Comparison of ENCODE assay signal across 24 cellular contexts in the genomic region with DNA sequence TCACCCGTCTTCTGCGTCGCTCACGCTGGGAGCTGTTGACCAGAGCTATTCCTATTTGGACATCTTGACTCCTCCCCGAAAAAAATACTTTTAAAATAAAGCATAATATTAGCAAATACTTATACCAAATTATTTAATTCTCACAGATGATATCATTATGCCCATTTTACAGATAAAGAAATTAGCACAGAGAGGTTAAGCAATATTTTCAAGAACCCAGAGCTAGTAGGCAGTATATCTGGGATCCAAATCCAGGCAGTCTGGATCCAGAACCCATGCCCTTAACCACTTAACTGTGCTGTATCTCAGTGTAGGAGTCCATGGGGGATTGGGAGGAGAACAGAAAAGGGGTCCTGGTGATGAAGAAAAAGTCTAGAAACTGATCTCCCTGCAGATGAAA. TPM values are rescaled to one million over a fixed set of nuclear protein-coding genes. Genes with fewer than 3 reads are reported as not detected.
DNase-seq lines count a peak whose midpoint lies in the region; ATAC-seq, FAIRE-seq and TF ChIP-seq lines count a peak whose summit lies in the region.
"Had no signal": no experiment of that assay in that cellular context is flagged by ENCODE, and none has a peak within 500 bp of the region (broad histone marks: within the 10 kb centered on the region; RNA-seq: fewer than 3 reads in every experiment).

No MANE protein-coding gene starts in this region.

- FAIRE-seq in kidney (lab: Jason Lieb, UNC): no peak
- FAIRE-seq: GM19239, keratinocyte had no signal

- H3K4me3 Mint-ChIP-seq in endothelial cell (ENCODE audit: unreplicated experiment): peak overlapping the region; percentile 76
- H3K4me3 Mint-ChIP-seq: activated CD4-positive, alpha-beta T cell treated with anti-CD3 and anti-CD28 coated beads, Interleukin-2, amount 10 ng/mL, durations not matched to agents 7 days and 5 days; activated naive CD4-positive, alpha-beta T cell treated with anti-CD3 and anti-CD28 coated beads, Interleukin-2, amount 50 U/mL, for 24 hours; activated T-helper 1 cell treated with anti-CD3 and anti-CD28 coated beads, Interleukin-12 subunit alpha, Interleukin-12 subunit beta, Interleukin-2, Interleukin-4 antibody, amounts not matched to agents 30 ng/mL and 10 ng/mL and 1 ng/mL, durations not matched to agents 14 hours and 24 hours and 36 hours; central memory CD8-positive, alpha-beta T cell; T-helper 1 cell treated with Interleukin-12 subunit alpha and Interleukin-12 subunit beta and Interleukin-4 antibody, amounts not matched to agents 30 μg/mL and 1 μg/mL, for 36 hours had no signal

- no peak overlapping the region for H3K9ac ChIP-seq in kidney (ENCODE audit: low read length in 2 of 2)

- peak; percentile 17 for DNase-seq in NCI-H2029 treated with DMSO at 0.1 percent for 48 hours (lab: John Stamatoyannopoulos, UW)
- DNase-seq in NCI-H2029 (lab: John Stamatoyannopoulos, UW): no peak
- peak; percentile 16 for DNase-seq in HuH-7.5 (ENCODE audit: low spot score)
- DNase-seq in endothelial cell (ENCODE audit: low spot score): no peak
- peak; percentile 58 for DNase-seq in osteoblast (ENCODE audit: insufficient read length, low spot score, missing footprints)
- no peak for DNase-seq in NCI-H1694 (lab: John Stamatoyannopoulos, UW)
- no peak for DNase-seq in kidney
- DNase-seq: activated CD4-positive, alpha-beta T cell treated with anti-CD3 and anti-CD28 coated beads, Interleukin-2, amount 10 ng/mL, durations not matched to agents 7 days and 5 days; AML-193; aorta; COR-L47; MM.1S; NCI-H226; right cardiac atrium; upper lobe of left lung had no signal

- H3K27ac ChIP-seq in osteoblast (ENCODE audit: low read depth, low read length) (no peak overlapping the region), kidney (ENCODE audit: low read depth in 2 of 2, low read length in 2 of 2) (no peak overlapping the region)
- H3K27ac ChIP-seq: epithelial cell of prostate, upper lobe of left lung had no signal

- H2AFZ ChIP-seq in osteoblast (ENCODE audit: low read length): no peak overlapping the region

- H3K4me1 Mint-ChIP-seq in endothelial cell (ENCODE audit: unreplicated experiment): peaks cover 5% of the 10 kb centered on the region

- no peak overlapping the region for H3K4me2 ChIP-seq in osteoblast (ENCODE audit: insufficient read depth, low read length)

- peaks cover 4% of the 10 kb centered on the region for H3K27me3 ChIP-seq in osteoblast (ENCODE audit: insufficient read depth, low read length)
- H3K27me3 ChIP-seq: upper lobe of left lung had no signal

- H3K4me3 ChIP-seq in osteoblast (ENCODE audit: insufficient read depth, low read length) (no peak overlapping the region), kidney (ENCODE audit: low read length in 2 of 2) (no peak overlapping the region)
- H3K4me3 ChIP-seq: lung, upper lobe of left lung had no signal

- H3K36me3 Mint-ChIP-seq in endothelial cell (ENCODE audit: low read depth, unreplicated experiment): no peaks in the 10 kb centered on the region

- TF ChIP-seq CTCF in endothelial cell (IDR thresholded peaks at IDR 0.05; ENCODE audit: unreplicated experiment) (no peak), osteoblast (IDR thresholded peaks at IDR 0.05; ENCODE audit: extremely low read depth, low read depth, low read length) (no peak), kidney (IDR thresholded peaks at IDR 0.05; ENCODE audit: borderline replicate concordance, extremely low read depth, insufficient read depth) (no peak)

- H3K36me3 ChIP-seq in osteoblast (ENCODE audit: insufficient read depth, low read length) (no peaks in the 10 kb centered on the region), kidney (ENCODE audit: control insufficient read depth in 1 of 2, insufficient read depth in 2 of 2, low read length in 2 of 2) (no peaks in the 10 kb centered on the region)
- H3K36me3 ChIP-seq: upper lobe of left lung had no signal

- no peak for ATAC-seq in HG03432 (IDR thresholded peaks at IDR 0.05; ENCODE audit: unreplicated experiment)
- ATAC-seq: right cardiac atrium had no signal

- H3K9me3 Mint-ChIP-seq in endothelial cell (ENCODE audit: unreplicated experiment): no peaks in the 10 kb centered on the region
- H3K9me3 Mint-ChIP-seq: activated CD4-positive, alpha-beta T cell treated with anti-CD3 and anti-CD28 coated beads, Interleukin-2, amount 10 ng/mL, durations not matched to agents 7 days and 5 days; activated naive CD4-positive, alpha-beta T cell treated with anti-CD3 and anti-CD28 coated beads, Interleukin-2, amount 50 U/mL, for 24 hours; activated T-helper 1 cell treated with anti-CD3 and anti-CD28 coated beads, Interleukin-12 subunit alpha, Interleukin-12 subunit beta, Interleukin-2, Interleukin-4 antibody, amounts not matched to agents 30 ng/mL and 10 ng/mL and 1 ng/mL, durations not matched to agents 14 hours and 24 hours and 36 hours; central memory CD8-positive, alpha-beta T cell; T-helper 1 cell treated with Interleukin-12 subunit alpha and Interleukin-12 subunit beta and Interleukin-4 antibody, amounts not matched to agents 30 μg/mL and 1 μg/mL, for 36 hours had no signal

- intact Hi-C loops in kidney (cut with DNase I): no loop called here

- no peaks in the 10 kb centered on the region for H4K20me1 ChIP-seq in osteoblast (ENCODE audit: insufficient read depth, low read length)

- H3K27ac Mint-ChIP-seq in endothelial cell (ENCODE audit: unreplicated experiment): peak overlapping the region; percentile 42
- H3K27ac Mint-ChIP-seq: activated CD4-positive, alpha-beta T cell treated with anti-CD3 and anti-CD28 coated beads, Interleukin-2, amount 10 ng/mL, durations not matched to agents 7 days and 5 days; activated naive CD4-positive, alpha-beta T cell treated with anti-CD3 and anti-CD28 coated beads, Interleukin-2, amount 50 U/mL, for 24 hours; activated T-helper 1 cell treated with anti-CD3 and anti-CD28 coated beads, Interleukin-12 subunit alpha, Interleukin-12 subunit beta, Interleukin-2, Interleukin-4 antibody, amounts not matched to agents 30 ng/mL and 10 ng/mL and 1 ng/mL, durations not matched to agents 14 hours and 24 hours and 36 hours; T-helper 1 cell treated with Interleukin-12 subunit alpha and Interleukin-12 subunit beta and Interleukin-4 antibody, amounts not matched to agents 30 μg/mL and 1 μg/mL, for 36 hours had no signal

- H3K9me3 ChIP-seq in osteoblast (ENCODE audit: low read depth, low read length): no peaks in the 10 kb centered on the region
- no peaks in the 10 kb centered on the region for H3K9me3 ChIP-seq in kidney (ENCODE audit: control insufficient read depth in 1 of 2, low read length in 2 of 2)
- H3K9me3 ChIP-seq: upper lobe of left lung had no signal

- no peaks in the 10 kb centered on the region for H3K4me1 ChIP-seq in osteoblast (ENCODE audit: insufficient read depth, low read length)
- H3K4me1 ChIP-seq in kidney (ENCODE audit: control insufficient read depth in 1 of 2, insufficient read depth in 1 of 2, low read depth in 1 of 2, low read length in 2 of 2): no peaks in the 10 kb centered on the region

- no peaks in the 10 kb centered on the region for H3K27me3 Mint-ChIP-seq in endothelial cell (ENCODE audit: unreplicated experiment)

- no peaks in the 10 kb centered on the region for H3K79me2 ChIP-seq in osteoblast (ENCODE audit: insufficient read depth, low read length)

RNA-seq across cellular contexts. Expression of a gene that starts 6.1 kb away (rescaled TPM):
- total RNA-seq in endothelial cell (ENCODE audit: unreplicated experiment) (0.49 TPM), osteoblast (0.72 and 0.88 TPM in 2 replicates), kidney (6.9 TPM)
- 1.8 TPM for polyA plus RNA-seq in kidney (ENCODE audit: insufficient read depth, low read depth, low replicate concordance)
- total RNA-seq: activated CD4-positive, alpha-beta T cell treated with anti-CD3 and anti-CD28 coated beads, Interleukin-2, amount 10 ng/mL, durations not matched to agents 7 days and 5 days; activated T-helper 1 cell treated with anti-CD3 and anti-CD28 coated beads, Interleukin-12 subunit alpha, Interleukin-12 subunit beta, Interleukin-2, Interleukin-4 antibody, amounts not matched to agents 30 ng/mL and 10 ng/mL and 1 ng/mL, durations not matched to agents 14 hours and 24 hours and 36 hours had no signal

RNA-seq across cellular contexts. Expression of a gene that starts 29.4 kb away (rescaled TPM):
- 45.8 TPM for total RNA-seq in endothelial cell (ENCODE audit: unreplicated experiment)
- 25.7 and 30.6 TPM in 2 replicates for total RNA-seq in osteoblast
- total RNA-seq in kidney: 115 TPM
- 189 TPM for polyA plus RNA-seq in kidney (ENCODE audit: insufficient read depth, low read depth, low replicate concordance)

Comparison
In these comparisons a context has a peak if more than half of its experiments do, and no peak if none do; other contexts are left out.
1. DNase-seq: peak in NCI-H2029 treated with DMSO at 0.1 percent for 48 hours (single experiment), HuH-7.5 (single experiment) and osteoblast (single experiment); none in NCI-H2029 (single experiment), endothelial cell (single experiment), NCI-H1694 (single experiment) and kidney (single experiment).